In the genomic region with DNA sequence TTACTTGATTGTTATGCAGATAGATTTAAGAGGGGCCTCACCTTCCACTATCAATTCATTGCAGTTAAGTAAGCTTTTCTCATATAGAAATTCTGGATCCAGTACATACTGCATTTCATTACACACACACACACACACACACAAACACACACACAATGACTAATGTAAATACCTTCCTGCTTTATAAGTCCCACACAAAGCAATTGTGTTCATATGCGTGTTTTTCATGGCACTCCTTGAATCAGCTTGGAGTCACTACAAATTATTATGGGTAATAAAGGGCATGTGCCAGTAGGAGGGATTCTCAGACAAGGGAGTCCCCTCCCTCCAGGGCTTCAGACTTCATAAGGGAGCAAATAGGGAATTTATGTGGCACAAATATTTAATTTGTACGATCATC, we compare ENCODE assay signal across 1 cellular context.
TF ChIP-seq lines count a peak whose summit lies in the region.

No MANE protein-coding gene starts in this region.

TF ChIP-seq in endothelial cell of umbilical vein, 7 proteins besides CTCF, POLR2A, EP300 and RAD21:
- no peak for TF ChIP-seq JUN (IDR thresholded peaks at IDR 0.05; ENCODE audit: borderline replicate concordance, insufficient read depth, insufficient read length, low read depth)
- TF ChIP-seq GATA2 (IDR thresholded peaks at IDR 0.05; ENCODE audit: insufficient read depth, insufficient read length, low read depth, low read length): no peak
- TF ChIP-seq POLR2AphosphoS5 (IDR thresholded peaks at IDR 0.05; ENCODE audit: insufficient read depth, low read depth, low read length): no peak
- no peak for TF ChIP-seq MYC (IDR thresholded peaks at IDR 0.05; ENCODE audit: low read depth, low read length)
- TF ChIP-seq, protein P1, sequence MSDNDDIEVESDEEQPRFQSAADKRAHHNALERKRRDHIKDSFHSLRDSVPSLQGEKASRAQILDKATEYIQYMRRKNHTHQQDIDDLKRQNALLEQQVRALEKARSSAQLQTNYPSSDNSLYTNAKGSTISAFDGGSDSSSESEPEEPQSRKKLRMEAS (IDR thresholded peaks at IDR 0.05; ENCODE audit: insufficient read depth, insufficient read length): no peak
- no peak for TF ChIP-seq FOS (IDR thresholded peaks at IDR 0.05; ENCODE audit: borderline replicate concordance, insufficient read depth, low read length)
- no peak for TF ChIP-seq EZH2 (IDR thresholded peaks at IDR 0.05; ENCODE audit: borderline replicate concordance, low read depth, low read length, severe bottlenecking)
